8 cellular contexts compared by ENCODE assay signal in the genomic region with DNA sequence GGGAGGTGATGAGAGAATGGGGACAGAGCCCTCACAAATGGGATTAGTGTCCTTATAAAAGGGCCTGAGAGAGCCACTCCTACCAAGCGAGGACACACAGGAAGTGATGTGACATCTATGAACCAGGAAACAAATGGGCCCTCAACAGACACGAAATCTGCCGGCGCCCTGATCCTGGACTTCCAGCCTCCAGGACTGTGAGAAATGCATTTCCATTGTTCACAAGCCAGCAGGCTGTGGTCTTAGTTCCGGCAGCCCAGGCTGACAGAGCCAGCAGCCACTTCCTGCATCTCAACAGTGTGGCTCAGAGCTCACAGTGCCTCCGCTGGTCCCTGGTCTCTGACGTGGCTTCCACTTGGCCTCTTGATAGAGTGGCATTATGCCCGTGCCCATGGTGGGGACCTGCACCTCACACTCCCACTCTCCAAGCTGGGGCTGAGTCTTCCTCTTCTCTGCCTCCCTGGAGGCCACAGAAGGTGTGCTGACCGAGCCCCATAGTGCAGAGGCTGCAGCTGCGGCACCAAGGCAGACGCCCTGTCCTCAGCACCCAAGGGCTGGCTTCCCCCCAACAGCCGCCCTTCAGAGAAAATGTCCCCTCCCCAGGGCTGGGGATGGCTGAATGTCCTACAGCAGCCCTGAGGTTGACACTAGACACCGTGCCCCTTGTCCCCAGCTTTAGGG. TPM values are rescaled to one million over a fixed set of nuclear protein-coding genes. Genes with fewer than 3 reads are reported as not detected.
DNase-seq lines count a peak whose midpoint lies in the region; ATAC-seq lines count a peak whose summit lies in the region.

No MANE protein-coding gene starts in this region.

- ATAC-seq in GM21825 (IDR thresholded peaks at IDR 0.05; ENCODE audit: unreplicated experiment), result no peak

- DNase-seq in CD1c-positive myeloid dendritic cell (ENCODE audit: extremely low spot score), result peak; percentile 48
- peak; percentile 40 for DNase-seq in T-helper 22 cell (ENCODE audit: low read depth)
- peak; percentile 91 for DNase-seq in astrocyte of the hippocampus (ENCODE audit: low read depth, low spot score)
- peak; percentile 35 for DNase-seq in mucosa of gallbladder (ENCODE audit: low spot score)
- DNase-seq in NCI-H1436 (lab: John Stamatoyannopoulos, UW), result no peak
- no peak for DNase-seq in midbrain (lab: John Stamatoyannopoulos, UW)
- DNase-seq in DMS 273 (lab: John Stamatoyannopoulos, UW; ENCODE audit: unreplicated experiment), result no peak

RNA-seq across cellular contexts. Expression of a gene that starts 44.9 kb away (rescaled TPM):
- total RNA-seq in mucosa of gallbladder, result 21.4 TPM

Comparison
In these comparisons a context has a peak if more than half of its experiments do, and no peak if none do; other contexts are left out.
1. DNase-seq: peak in CD1c-positive myeloid dendritic cell (single experiment), T-helper 22 cell (single experiment), astrocyte of the hippocampus (single experiment) and mucosa of gallbladder (single experiment); none in NCI-H1436 (single experiment), midbrain (single experiment) and DMS 273 (single experiment).